13 cellular contexts compared by ENCODE assay signal in the genomic region with DNA sequence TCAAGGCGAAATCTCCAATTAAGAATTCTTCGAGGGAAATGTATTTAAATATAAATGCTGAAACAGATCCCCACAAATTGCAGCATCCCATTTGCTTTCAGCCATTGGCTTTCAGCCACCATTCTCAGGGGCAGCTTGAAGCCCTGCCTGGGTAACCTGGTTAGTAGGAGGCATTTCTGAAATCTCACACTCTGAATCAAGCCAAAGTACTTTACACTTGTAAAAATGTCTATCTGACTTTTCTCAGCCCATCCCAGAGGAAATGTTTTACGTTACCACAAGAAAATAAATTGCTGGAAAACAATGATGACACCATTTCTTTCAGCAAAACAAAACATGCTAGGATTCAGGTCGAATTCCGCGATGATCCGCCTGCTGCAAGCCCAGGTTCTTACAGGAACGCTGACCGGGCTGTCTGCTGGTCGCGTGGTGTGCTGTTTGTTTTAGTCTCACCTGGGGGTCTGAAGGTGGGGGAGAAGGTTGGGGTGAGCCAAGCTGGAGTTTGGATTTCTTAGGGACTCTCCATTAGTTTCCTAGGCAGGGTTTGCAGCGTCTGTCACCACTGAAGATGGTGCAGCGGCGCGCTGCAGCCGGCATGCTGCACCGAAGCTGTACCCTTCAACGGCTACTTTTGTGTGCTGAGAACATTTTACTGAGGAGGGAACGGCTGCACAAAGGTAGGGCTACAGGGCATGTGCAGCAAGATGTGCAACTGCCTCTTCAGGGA. TPM values are rescaled to one million over a fixed set of nuclear protein-coding genes. Genes with fewer than 3 reads are reported as not detected.
DNase-seq lines count a peak whose midpoint lies in the region; ATAC-seq and TF ChIP-seq lines count a peak whose summit lies in the region.
"Had no signal": no experiment of that assay in that cellular context is flagged by ENCODE, and none has a peak within 500 bp of the region (broad histone marks: within the 10 kb centered on the region; RNA-seq: fewer than 3 reads in every experiment).

No MANE protein-coding gene starts in this region.

- no peak overlapping the region for H3K27ac ChIP-seq in GM23338 (ENCODE audit: low read depth)
- H3K27ac ChIP-seq in SK-N-MC, result peak overlapping the region; percentile 99
- H3K27ac ChIP-seq in foreskin keratinocyte, result no peak overlapping the region
- no peak overlapping the region for H3K27ac ChIP-seq in osteoblast (ENCODE audit: low read depth, low read length)
- H3K27ac ChIP-seq: prostate gland, WERI-Rb-1 had no signal

- H3K4me3 Mint-ChIP-seq in GM23338, result peak overlapping the region; percentile 74
- H3K4me3 Mint-ChIP-seq: activated T-helper 1 cell treated with anti-CD3 and anti-CD28 coated beads, Interleukin-12 subunit alpha, Interleukin-12 subunit beta, Interleukin-2, Interleukin-4 antibody, amounts not matched to agents 30 ng/mL and 10 ng/mL and 1 ng/mL, durations not matched to agents 14 hours and 24 hours and 36 hours had no signal

- H3K9ac ChIP-seq in SK-N-MC (ENCODE audit: insufficient read length), result peak overlapping the region; percentile 9

- H3K4me1 ChIP-seq in GM23338 (ENCODE audit: insufficient read depth) (peaks cover 18% of the 10 kb centered on the region), foreskin keratinocyte (no peaks in the 10 kb centered on the region), osteoblast (ENCODE audit: insufficient read depth, low read length) (no peaks in the 10 kb centered on the region)
- H3K4me1 ChIP-seq: prostate gland had no signal

- DNase-seq in GM23338 (ENCODE audit: low spot score), result peak; percentile 44
- DNase-seq in SK-N-MC (ENCODE audit: low read depth, low spot score), result no peak
- DNase-seq in foreskin keratinocyte, result peak in 1 of 2 donors; percentile 11
- DNase-seq in osteoblast (ENCODE audit: insufficient read length, low spot score, missing footprints), result peak; percentile 52
- DNase-seq in sciatic nerve (ENCODE audit: low spot score), result no peak
- no peak for DNase-seq in ureter (ENCODE audit: low spot score)
- no peak for DNase-seq in NOMO-1 treated with dmso at 0.1 percent for 144 hours (lab: John Stamatoyannopoulos, UW; ENCODE audit: unreplicated experiment)
- DNase-seq: left ventricle myocardium superior, Right ventricle myocardium superior, WERI-Rb-1 had no signal

- no peaks in the 10 kb centered on the region for H3K36me3 Mint-ChIP-seq in GM23338 (ENCODE audit: low read depth)

- H3K27ac Mint-ChIP-seq in GM23338, result no peak overlapping the region
- H3K27ac Mint-ChIP-seq: activated T-helper 1 cell treated with anti-CD3 and anti-CD28 coated beads, Interleukin-12 subunit alpha, Interleukin-12 subunit beta, Interleukin-2, Interleukin-4 antibody, amounts not matched to agents 30 ng/mL and 10 ng/mL and 1 ng/mL, durations not matched to agents 14 hours and 24 hours and 36 hours had no signal

- TF ChIP-seq CTCF in GM23338 (conservative IDR thresholded peaks at IDR 0.05; ENCODE audit: low read depth in 2 of 2) (no peak), foreskin keratinocyte (conservative IDR thresholded peaks at IDR 0.05) (no peak), osteoblast (IDR thresholded peaks at IDR 0.05; ENCODE audit: extremely low read depth, low read depth, low read length) (no peak)

- no peaks in the 10 kb centered on the region for H3K9me2 ChIP-seq in GM23338 (ENCODE audit: insufficient read depth)

- H3K27me3 ChIP-seq in GM23338 (ENCODE audit: insufficient read depth) (peaks cover 47% of the 10 kb centered on the region), foreskin keratinocyte (peaks cover 42% of the 10 kb centered on the region), osteoblast (ENCODE audit: insufficient read depth, low read length) (peaks cover 28% of the 10 kb centered on the region)

- H3K79me2 ChIP-seq in GM23338 (replicated peaks; ENCODE audit: insufficient read depth), result no peaks in the 10 kb centered on the region
- no peaks in the 10 kb centered on the region for H3K79me2 ChIP-seq in osteoblast (ENCODE audit: insufficient read depth, low read length)

- peak overlapping the region; percentile 73 for H3K4me2 ChIP-seq in GM23338
- peak overlapping the region; percentile 52 for H3K4me2 ChIP-seq in osteoblast (ENCODE audit: insufficient read depth, low read length)

- H2AFZ ChIP-seq in GM23338 (peak overlapping the region; percentile 96), osteoblast (ENCODE audit: low read length) (peak overlapping the region; percentile 7)

- intact Hi-C loops in sciatic nerve (cut with DNase I), result no loop called here

- no peaks in the 10 kb centered on the region for H3F3A ChIP-seq in GM23338 (replicated peaks; ENCODE audit: low read depth)

- peaks cover 18% of the 10 kb centered on the region for H3K4me1 Mint-ChIP-seq in GM23338

- H3K4me3 ChIP-seq in GM23338, result peak overlapping the region; percentile 48
- peak overlapping the region; percentile 58 for H3K4me3 ChIP-seq in SK-N-MC
- peak overlapping the region; percentile 39 for H3K4me3 ChIP-seq in osteoblast (ENCODE audit: insufficient read depth, low read length)
- H3K4me3 ChIP-seq: prostate gland had no signal

- ATAC-seq in GM23338 (peak; percentile 81), foreskin keratinocyte (peak; percentile 53), sciatic nerve (no peak), GM19395 (IDR thresholded peaks at IDR 0.05; ENCODE audit: unreplicated experiment) (no peak)
- ATAC-seq: left ventricle myocardium superior had no signal

- no peaks in the 10 kb centered on the region for H4K20me1 ChIP-seq in GM23338 (replicated peaks; ENCODE audit: insufficient read depth)
- H4K20me1 ChIP-seq in osteoblast (ENCODE audit: insufficient read depth, low read length), result no peaks in the 10 kb centered on the region

- H3K9me3 Mint-ChIP-seq in GM23338, result no peaks in the 10 kb centered on the region

- no peaks in the 10 kb centered on the region for H3K9me3 ChIP-seq in SK-N-MC (ENCODE audit: low read depth, low read length)
- no peaks in the 10 kb centered on the region for H3K9me3 ChIP-seq in osteoblast (ENCODE audit: low read depth, low read length)
- H3K9me3 ChIP-seq: prostate gland had no signal

- H3K36me3 ChIP-seq in GM23338 (ENCODE audit: insufficient read depth) (no peaks in the 10 kb centered on the region), SK-N-MC (ENCODE audit: insufficient read depth, low read length) (no peaks in the 10 kb centered on the region), osteoblast (ENCODE audit: insufficient read depth, low read length) (no peaks in the 10 kb centered on the region)
- H3K36me3 ChIP-seq: prostate gland, WERI-Rb-1 had no signal

- peaks cover 21% of the 10 kb centered on the region for H3K27me3 Mint-ChIP-seq in GM23338 (ENCODE audit: insufficient read depth, low read depth, poor library complexity)

TF ChIP-seq in GM23338, 12 proteins besides CTCF, POLR2A, EP300 and RAD21:
- TF ChIP-seq STAT1 (IDR thresholded peaks at IDR 0.05; ENCODE audit: unreplicated experiment) (no peak), EZH2 (IDR thresholded peaks at IDR 0.05; ENCODE audit: low read depth, unreplicated experiment) (peak; percentile 34)
- TF ChIP-seq, protein P1, sequence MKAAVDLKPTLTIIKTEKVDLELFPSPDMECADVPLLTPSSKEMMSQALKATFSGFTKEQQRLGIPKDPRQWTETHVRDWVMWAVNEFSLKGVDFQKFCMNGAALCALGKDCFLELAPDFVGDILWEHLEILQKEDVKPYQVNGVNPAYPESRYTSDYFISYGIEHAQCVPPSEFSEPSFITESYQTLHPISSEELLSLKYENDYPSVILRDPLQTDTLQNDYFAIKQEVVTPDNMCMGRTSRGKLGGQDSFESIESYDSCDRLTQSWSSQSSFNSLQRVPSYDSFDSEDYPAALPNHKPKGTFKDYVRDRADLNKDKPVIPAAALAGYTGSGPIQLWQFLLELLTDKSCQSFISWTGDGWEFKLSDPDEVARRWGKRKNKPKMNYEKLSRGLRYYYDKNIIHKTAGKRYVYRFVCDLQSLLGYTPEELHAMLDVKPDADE (IDR thresholded peaks at IDR 0.05), result no peak

RNA-seq across cellular contexts. Expression of a gene that starts 48.8 kb away (rescaled TPM):
- 17.6 and 21.1 TPM in 2 replicates for total RNA-seq in GM23338 (2014; rRNA removed; shearing (Covaris generic))
- 2.4 and 3.2 TPM in 2 replicates for polyA plus RNA-seq in GM23338 (2016; fragmentation: Nextera tagmentation; extraction: Ambion mirVana)
- total RNA-seq in foreskin keratinocyte, result 19.6 and 21.8 TPM in 2 replicates
- polyA plus RNA-seq in foreskin keratinocyte, result 8.1 and 8.5 TPM in 2 replicates
- 20.9 and 24.2 TPM in 2 replicates for total RNA-seq in osteoblast
- total RNA-seq in sciatic nerve, result 14.4 TPM
- total RNA-seq in ureter, result 15.7 TPM

RNA-seq across cellular contexts. Expression of a gene that starts 51.6 kb away (rescaled TPM):
- 196 TPM in 2 replicates for total RNA-seq in GM23338 (2014; rRNA removed; shearing (Covaris generic))
- polyA plus RNA-seq in GM23338 (2016; fragmentation: Nextera tagmentation; extraction: Ambion mirVana), result 201 and 206 TPM in 2 replicates
- total RNA-seq in foreskin keratinocyte, result 159 and 166 TPM in 2 replicates
- polyA plus RNA-seq in foreskin keratinocyte, result 318 and 322 TPM in 2 replicates
- 146 and 147 TPM in 2 replicates for total RNA-seq in osteoblast
- 81.7 TPM for total RNA-seq in sciatic nerve
- total RNA-seq in ureter, result 121 TPM

RNA-seq across cellular contexts. Expression of a gene that starts 56.9 kb away (rescaled TPM):
- total RNA-seq in GM23338 (2014; rRNA removed; shearing (Covaris generic)), result 0.31 and 3.5 TPM in 2 replicates
- polyA plus RNA-seq in GM23338 (2016; fragmentation: Nextera tagmentation; extraction: Ambion mirVana), result 0.87 TPM in 1 of 2 replicates, not detected in the other
- total RNA-seq in foreskin keratinocyte, result 0.32 and 0.75 TPM in 2 replicates
- 0.20 and 0.35 TPM in 2 replicates for polyA plus RNA-seq in foreskin keratinocyte
- total RNA-seq in osteoblast, result 1.5 and 1.8 TPM in 2 replicates
- total RNA-seq in sciatic nerve, result 0.27 TPM
- total RNA-seq in ureter, result 0.47 TPM
- total RNA-seq: left ventricle myocardium superior, Right ventricle myocardium superior had no signal

Comparison
In these comparisons a context has a peak if more than half of its experiments do, and no peak if none do; other contexts are left out.
1. ATAC-seq: peak in GM23338 (single experiment) and foreskin keratinocyte (single experiment); none in sciatic nerve (single experiment) and GM19395 (single experiment).
2. DNase-seq: peak in GM23338 (single experiment) and osteoblast (single experiment); none in SK-N-MC (single experiment), sciatic nerve (single experiment), ureter (single experiment) and NOMO-1 treated with dmso at 0.1 percent for 144 hours (single experiment).
3. Peak in every context shown above with its lines, with median percentiles within 50 percentile points of each other: H3K4me3 ChIP-seq.